1 cellular context compared by ENCODE assay signal in the genomic region with DNA sequence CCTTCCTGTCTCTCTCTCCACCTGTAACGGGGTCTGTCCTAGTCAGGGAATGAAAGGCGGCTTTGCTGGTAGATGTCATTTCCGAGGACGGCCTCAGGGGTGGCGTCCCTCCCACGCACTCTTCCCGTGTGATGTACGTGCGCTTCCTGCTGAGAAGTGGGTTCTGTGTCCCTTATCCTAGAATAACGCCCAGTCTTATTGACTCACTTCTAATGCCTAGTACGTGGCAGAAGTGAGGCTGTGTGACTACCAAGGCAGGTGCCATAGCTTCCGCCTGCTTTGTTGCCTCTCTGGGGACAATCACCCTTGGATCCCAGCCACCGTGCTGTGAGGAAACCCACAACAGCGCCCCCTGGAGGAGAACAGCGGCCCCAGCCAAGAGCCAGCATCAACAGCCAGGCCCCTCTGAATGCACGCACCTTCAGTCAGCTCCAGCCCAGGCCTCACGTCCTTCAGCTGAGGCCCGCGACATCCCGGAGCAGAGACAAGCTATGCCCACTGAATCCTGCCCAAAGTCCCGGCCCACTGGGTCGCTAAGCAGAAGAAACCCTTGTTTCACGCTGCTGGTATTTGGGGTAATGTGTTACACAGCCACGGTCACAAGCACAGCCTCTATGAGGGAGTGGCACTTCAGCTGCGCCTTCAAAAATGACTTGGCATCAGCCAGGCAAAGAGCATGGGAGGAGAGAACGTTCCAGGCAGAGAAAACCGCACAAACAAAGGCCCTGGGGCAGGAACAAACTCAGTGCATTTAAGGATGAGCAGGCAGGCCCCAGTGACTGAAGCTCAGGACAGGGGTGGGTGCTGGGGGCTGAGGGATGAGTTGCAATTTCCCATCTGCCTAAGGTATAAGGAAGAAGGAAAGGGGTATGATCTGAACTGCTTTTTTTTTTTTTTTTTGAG.
A peak's percentile ranks its signal among the peaks of the same experiment; 100 is the strongest.
TF ChIP-seq lines count a peak whose summit lies in the region.

No MANE protein-coding gene starts in this region.

TF ChIP-seq in HepG2, 621 proteins besides CTCF, POLR2A, EP300 and RAD21 (continued from another document and continues in another):
- TF ChIP-seq, protein P1, sequence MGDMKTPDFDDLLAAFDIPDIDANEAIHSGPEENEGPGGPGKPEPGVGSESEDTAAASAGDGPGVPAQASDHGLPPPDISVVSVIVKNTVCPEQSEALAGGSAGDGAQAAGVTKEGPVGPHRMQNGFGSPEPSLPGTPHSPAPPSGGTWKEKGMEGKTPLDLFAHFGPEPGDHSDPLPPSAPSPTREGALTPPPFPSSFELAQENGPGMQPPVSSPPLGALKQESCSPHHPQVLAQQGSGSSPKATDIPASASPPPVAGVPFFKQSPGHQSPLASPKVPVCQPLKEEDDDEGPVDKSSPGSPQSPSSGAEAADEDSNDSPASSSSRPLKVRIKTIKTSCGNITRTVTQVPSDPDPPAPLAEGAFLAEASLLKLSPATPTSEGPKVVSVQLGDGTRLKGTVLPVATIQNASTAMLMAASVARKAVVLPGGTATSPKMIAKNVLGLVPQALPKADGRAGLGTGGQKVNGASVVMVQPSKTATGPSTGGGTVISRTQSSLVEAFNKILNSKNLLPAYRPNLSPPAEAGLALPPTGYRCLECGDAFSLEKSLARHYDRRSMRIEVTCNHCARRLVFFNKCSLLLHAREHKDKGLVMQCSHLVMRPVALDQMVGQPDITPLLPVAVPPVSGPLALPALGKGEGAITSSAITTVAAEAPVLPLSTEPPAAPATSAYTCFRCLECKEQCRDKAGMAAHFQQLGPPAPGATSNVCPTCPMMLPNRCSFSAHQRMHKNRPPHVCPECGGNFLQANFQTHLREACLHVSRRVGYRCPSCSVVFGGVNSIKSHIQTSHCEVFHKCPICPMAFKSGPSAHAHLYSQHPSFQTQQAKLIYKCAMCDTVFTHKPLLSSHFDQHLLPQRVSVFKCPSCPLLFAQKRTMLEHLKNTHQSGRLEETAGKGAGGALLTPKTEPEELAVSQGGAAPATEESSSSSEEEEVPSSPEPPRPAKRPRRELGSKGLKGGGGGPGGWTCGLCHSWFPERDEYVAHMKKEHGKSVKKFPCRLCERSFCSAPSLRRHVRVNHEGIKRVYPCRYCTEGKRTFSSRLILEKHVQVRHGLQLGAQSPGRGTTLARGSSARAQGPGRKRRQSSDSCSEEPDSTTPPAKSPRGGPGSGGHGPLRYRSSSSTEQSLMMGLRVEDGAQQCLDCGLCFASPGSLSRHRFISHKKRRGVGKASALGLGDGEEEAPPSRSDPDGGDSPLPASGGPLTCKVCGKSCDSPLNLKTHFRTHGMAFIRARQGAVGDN (CRISPR knock-in tag; IDR thresholded peaks at IDR 0.05), result peak; percentile 36; the same call in 1 of the 2 replicates
- TF ChIP-seq FOXO1 (CRISPR knock-in tag; IDR thresholded peaks at IDR 0.05) (0 out of 2 replicates have a peak, but pooled peaks have one; percentile 21), ZNF224 (CRISPR knock-in tag; IDR thresholded peaks at IDR 0.05) (0 out of 2 replicates have a peak, but pooled peaks have one; percentile 17), ZNF891 (CRISPR knock-in tag; IDR thresholded peaks at IDR 0.05) (peak; percentile 78; the same call in 1 of the 2 replicates), GPBP1L1 (CRISPR knock-in tag; IDR thresholded peaks at IDR 0.05) (no peak), NCOA5 (CRISPR knock-in tag; IDR thresholded peaks at IDR 0.05) (no peak), RAD51 (IDR thresholded peaks at IDR 0.05; ENCODE audit: borderline replicate concordance) (no peak), STAG1 (CRISPR knock-in tag; IDR thresholded peaks at IDR 0.05) (peak; percentile 47), ZFP91 (CRISPR knock-in tag; IDR thresholded peaks at IDR 0.05; ENCODE audit: borderline replicate concordance) (peak; percentile 31; the same call in 1 of the 2 replicates), HNRNPL (IDR thresholded peaks at IDR 0.05; ENCODE audit: low read depth, low read length) (no peak), BORCS8-MEF2B (CRISPR knock-in tag; IDR thresholded peaks at IDR 0.05) (0 out of 2 replicates have a peak, but pooled peaks have one; percentile 53), SMC3 (IDR thresholded peaks at IDR 0.05; ENCODE audit: low read length) (peak; percentile 33; the same call in 1 of the 2 replicates), ZNF784 (CRISPR knock-in tag; IDR thresholded peaks at IDR 0.05; ENCODE audit: borderline replicate concordance) (no peak), SKI (IDR thresholded peaks at IDR 0.05; ENCODE audit: partially characterized antibody) (no peak)
- TF ChIP-seq, protein P2, sequence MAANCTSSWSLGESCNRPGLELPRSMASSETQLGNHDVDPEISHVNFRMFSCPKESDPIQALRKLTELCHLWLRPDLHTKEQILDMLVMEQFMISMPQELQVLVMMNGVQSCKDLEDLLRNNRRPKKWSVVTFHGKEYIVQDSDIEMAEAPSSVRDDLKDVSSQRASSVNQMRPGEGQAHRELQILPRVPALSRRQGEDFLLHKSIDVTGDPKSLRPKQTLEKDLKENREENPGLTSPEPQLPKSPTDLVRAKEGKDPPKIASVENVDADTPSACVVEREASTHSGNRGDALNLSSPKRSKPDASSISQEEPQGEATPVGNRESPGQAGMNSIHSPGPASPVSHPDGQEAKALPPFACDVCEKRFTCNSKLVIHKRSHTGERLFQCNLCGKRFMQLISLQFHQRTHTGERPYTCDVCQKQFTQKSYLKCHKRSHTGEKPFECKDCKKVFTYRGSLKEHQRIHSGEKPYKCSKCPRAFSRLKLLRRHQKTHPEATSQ (CRISPR knock-in tag; IDR thresholded peaks at IDR 0.05; ENCODE audit: borderline replicate concordance), result 0 out of 2 replicates have a peak, but pooled peaks have one; percentile 44
- TF ChIP-seq, protein P3, sequence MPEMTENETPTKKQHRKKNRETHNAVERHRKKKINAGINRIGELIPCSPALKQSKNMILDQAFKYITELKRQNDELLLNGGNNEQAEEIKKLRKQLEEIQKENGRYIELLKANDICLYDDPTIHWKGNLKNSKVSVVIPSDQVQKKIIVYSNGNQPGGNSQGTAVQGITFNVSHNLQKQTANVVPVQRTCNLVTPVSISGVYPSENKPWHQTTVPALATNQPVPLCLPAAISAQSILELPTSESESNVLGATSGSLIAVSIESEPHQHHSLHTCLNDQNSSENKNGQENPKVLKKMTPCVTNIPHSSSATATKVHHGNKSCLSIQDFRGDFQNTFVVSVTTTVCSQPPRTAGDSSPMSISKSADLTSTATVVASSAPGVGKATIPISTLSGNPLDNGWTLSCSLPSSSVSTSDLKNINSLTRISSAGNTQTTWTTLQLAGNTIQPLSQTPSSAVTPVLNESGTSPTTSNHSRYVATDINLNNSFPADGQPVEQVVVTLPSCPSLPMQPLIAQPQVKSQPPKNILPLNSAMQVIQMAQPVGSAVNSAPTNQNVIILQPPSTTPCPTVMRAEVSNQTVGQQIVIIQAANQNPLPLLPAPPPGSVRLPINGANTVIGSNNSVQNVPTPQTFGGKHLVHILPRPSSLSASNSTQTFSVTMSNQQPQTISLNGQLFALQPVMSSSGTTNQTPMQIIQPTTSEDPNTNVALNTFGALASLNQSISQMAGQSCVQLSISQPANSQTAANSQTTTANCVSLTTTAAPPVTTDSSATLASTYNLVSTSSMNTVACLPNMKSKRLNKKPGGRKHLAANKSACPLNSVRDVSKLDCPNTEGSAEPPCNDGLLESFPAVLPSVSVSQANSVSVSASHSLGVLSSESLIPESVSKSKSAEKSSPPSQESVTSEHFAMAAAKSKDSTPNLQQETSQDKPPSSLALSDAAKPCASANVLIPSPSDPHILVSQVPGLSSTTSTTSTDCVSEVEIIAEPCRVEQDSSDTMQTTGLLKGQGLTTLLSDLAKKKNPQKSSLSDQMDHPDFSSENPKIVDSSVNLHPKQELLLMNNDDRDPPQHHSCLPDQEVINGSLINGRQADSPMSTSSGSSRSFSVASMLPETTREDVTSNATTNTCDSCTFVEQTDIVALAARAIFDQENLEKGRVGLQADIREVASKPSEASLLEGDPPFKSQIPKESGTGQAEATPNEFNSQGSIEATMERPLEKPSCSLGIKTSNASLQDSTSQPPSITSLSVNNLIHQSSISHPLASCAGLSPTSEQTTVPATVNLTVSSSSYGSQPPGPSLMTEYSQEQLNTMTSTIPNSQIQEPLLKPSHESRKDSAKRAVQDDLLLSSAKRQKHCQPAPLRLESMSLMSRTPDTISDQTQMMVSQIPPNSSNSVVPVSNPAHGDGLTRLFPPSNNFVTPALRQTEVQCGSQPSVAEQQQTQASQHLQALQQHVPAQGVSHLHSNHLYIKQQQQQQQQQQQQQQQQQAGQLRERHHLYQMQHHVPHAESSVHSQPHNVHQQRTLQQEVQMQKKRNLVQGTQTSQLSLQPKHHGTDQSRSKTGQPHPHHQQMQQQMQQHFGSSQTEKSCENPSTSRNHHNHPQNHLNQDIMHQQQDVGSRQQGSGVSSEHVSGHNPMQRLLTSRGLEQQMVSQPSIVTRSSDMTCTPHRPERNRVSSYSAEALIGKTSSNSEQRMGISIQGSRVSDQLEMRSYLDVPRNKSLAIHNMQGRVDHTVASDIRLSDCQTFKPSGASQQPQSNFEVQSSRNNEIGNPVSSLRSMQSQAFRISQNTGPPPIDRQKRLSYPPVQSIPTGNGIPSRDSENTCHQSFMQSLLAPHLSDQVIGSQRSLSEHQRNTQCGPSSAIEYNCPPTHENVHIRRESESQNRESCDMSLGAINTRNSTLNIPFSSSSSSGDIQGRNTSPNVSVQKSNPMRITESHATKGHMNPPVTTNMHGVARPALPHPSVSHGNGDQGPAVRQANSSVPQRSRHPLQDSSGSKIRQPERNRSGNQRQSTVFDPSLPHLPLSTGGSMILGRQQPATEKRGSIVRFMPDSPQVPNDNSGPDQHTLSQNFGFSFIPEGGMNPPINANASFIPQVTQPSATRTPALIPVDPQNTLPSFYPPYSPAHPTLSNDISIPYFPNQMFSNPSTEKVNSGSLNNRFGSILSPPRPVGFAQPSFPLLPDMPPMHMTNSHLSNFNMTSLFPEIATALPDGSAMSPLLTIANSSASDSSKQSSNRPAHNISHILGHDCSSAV (CRISPR knock-in tag; IDR thresholded peaks at IDR 0.05; ENCODE audit: borderline replicate concordance), result no peak
- TF ChIP-seq, protein P4, sequence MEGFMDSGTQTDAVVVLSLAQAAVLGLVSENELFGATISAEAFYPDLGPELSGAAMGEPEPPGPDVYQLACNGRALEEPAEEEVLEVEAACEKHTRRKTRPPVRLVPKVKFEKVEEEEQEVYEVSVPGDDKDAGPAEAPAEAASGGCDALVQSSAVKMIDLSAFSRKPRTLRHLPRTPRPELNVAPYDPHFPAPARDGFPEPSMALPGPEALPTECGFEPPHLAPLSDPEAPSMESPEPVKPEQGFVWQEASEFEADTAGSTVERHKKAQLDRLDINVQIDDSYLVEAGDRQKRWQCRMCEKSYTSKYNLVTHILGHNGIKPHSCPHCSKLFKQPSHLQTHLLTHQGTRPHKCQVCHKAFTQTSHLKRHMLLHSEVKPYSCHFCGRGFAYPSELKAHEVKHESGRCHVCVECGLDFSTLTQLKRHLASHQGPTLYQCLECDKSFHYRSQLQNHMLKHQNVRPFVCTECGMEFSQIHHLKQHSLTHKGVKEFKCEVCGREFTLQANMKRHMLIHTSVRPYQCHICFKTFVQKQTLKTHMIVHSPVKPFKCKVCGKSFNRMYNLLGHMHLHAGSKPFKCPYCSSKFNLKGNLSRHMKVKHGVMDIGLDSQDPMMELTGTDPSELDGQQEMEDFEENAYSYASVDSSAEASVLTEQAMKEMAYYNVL (CRISPR knock-in tag; IDR thresholded peaks at IDR 0.05; ENCODE audit: borderline replicate concordance), result 0 out of 2 replicates have a peak, but pooled peaks have one; percentile 32
